Comparison of ENCODE assay signal across 8 cellular contexts in the genomic region with DNA sequence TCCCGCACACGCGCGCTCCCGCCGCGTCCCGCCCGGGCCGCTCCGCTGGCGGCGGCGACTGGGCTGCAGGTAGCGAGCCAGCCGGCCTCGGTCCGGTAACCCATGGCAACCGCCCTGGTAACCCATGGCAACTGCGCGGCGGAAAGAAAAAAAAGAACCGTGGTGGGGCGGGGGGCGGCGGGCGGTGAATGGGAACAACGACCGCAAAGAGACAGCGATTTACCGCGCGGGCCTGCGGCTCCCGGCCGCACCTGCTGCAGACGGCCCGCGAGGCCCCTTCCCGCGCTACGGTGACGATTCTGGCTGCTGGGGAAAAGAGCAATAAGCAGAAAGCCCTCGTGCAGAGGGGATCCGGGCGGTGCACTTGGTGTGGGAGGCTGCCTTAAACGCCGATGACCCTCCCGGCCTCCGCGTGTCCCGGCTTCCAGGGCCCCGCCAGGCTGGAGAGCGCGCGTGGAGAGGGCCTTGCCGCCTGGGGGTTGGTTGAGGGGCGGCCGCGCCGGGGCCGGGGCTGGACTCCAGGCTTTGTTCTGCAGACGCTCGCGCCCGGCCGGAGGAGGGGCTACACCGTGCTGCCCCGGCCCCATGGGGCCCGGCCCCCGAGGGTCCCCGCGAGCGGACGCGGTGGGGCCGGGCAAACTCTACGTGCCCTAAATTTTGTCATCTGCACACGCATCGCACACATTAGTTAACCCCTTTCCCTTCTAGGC.
A peak's percentile ranks its signal among the peaks of the same experiment; 100 is the strongest.
DNase-seq lines count a peak whose midpoint lies in the region; ATAC-seq and TF ChIP-seq lines count a peak whose summit lies in the region.

No MANE protein-coding gene starts in this region.

- no peaks in the 10 kb centered on the region for H3K79me2 ChIP-seq in mammary epithelial cell (ENCODE audit: insufficient read depth, low read length)

- H3K4me2 ChIP-seq in IMR-90 (ENCODE audit: low read depth, low read length) (no peak overlapping the region; the same call in 1 of the 2 replicates), mammary epithelial cell (ENCODE audit: insufficient read depth, low read depth, low read length) (peak overlapping the region; percentile 77)

- H4K8ac ChIP-seq in IMR-90 (ENCODE audit: low read depth in 2 of 2, low read length in 2 of 2) = no peak overlapping the region

- no peak overlapping the region for H2BK20ac ChIP-seq in IMR-90 (ENCODE audit: low read depth, low read length)

- H3K27me3 ChIP-seq in IMR-90 (ENCODE audit: control insufficient read depth, insufficient read depth, low read length) = peaks cover 41% of the 10 kb centered on the region
- H3K27me3 ChIP-seq in mammary epithelial cell (ENCODE audit: insufficient read depth, low read length) = peaks cover 2% of the 10 kb centered on the region
- no peaks in the 10 kb centered on the region for H3K27me3 ChIP-seq in right lobe of liver
- H3K27me3 ChIP-seq in SJCRH30 = 0 out of 2 replicates have a peak, but pooled peaks cover 8% of the 10 kb centered on the region

- H4K20me1 ChIP-seq in IMR-90 (ENCODE audit: insufficient read depth, low read length) (no peaks in the 10 kb centered on the region), mammary epithelial cell (ENCODE audit: insufficient read depth, low read length) (no peaks in the 10 kb centered on the region)

- H3K9me3 ChIP-seq in IMR-90 (ENCODE audit: control insufficient read depth, insufficient read depth, low read length) (peaks cover 3% of the 10 kb centered on the region; the same call in 1 of the 2 replicates), mammary epithelial cell (replicated peaks; ENCODE audit: insufficient read depth, low read length) (no peaks in the 10 kb centered on the region), right lobe of liver (no peaks in the 10 kb centered on the region), SJCRH30 (replicated peaks) (no peaks in the 10 kb centered on the region)

- no peaks in the 10 kb centered on the region for H3K79me1 ChIP-seq in IMR-90 (ENCODE audit: low read depth in 1 of 2, low read length in 2 of 2)

- CTCF ChIA-PET in IMR-90 (lab: Yijun Ruan, JAX) = interaction anchor here (1.2 kb wide), 1 partner anchor 484 kb away, joined by 3 read pairs; no protein-coding TSS in a partner anchor
- CTCF ChIA-PET in mammary epithelial cell (lab: Charles Lee; ENCODE audit: low non-redundant PET) = no interaction called here

- no peak overlapping the region for H2AK5ac ChIP-seq in IMR-90 (ENCODE audit: low read depth, low read length)

- H3K27ac ChIP-seq in IMR-90 (ENCODE audit: insufficient read depth, low read length) (no peak overlapping the region), mammary epithelial cell (ENCODE audit: insufficient read depth, low read depth, low read length) (no peak overlapping the region), right lobe of liver (peak overlapping the region in 2 of 3 donors; percentile 10 to 30), SJCRH30 (no peak overlapping the region)

- no peak overlapping the region for H3K18ac ChIP-seq in IMR-90 (ENCODE audit: low read depth, low read length)

- H2BK5ac ChIP-seq in IMR-90 (ENCODE audit: low read depth, low read length, poor library complexity, severe bottlenecking) = no peak overlapping the region

- intact Hi-C loops in IMR-90 (cut with micrococcal nuclease) (loop anchor here (10.0 kb wide), 1 partner anchor 488 kb away; the partner anchor contains the start of gene SKAP2), mammary epithelial cell (cut with micrococcal nuclease) (no loop called here), right lobe of liver (cut with DNase I) (loop anchor here in 1 of 2 donors (10.0 kb wide), 2 partner anchors 288 to 778 kb away; partner anchors contain the start of genes HOXA3 and HOXA7)

- BruUV-seq in IMR-90 (replicated peaks; lab: Mats Ljungman, UMichigan) (no TSS peak), mammary epithelial cell (replicated peaks; lab: Mats Ljungman, UMichigan) (no TSS peak)

- peak overlapping the region; percentile 76 for H2AFZ ChIP-seq in IMR-90 (replicated peaks; ENCODE audit: low read length, poor library complexity)
- peak overlapping the region; percentile 64 for H2AFZ ChIP-seq in mammary epithelial cell (ENCODE audit: low read depth, low read length)

- DNase-seq in DMS153 treated with DMSO at 0.1 percent for 48 hours (lab: John Stamatoyannopoulos, UW; ENCODE audit: unreplicated experiment) (peak; percentile 85), IMR-90 (no peak), SW480 (ENCODE audit: low spot score) (peak; percentile 86), mammary epithelial cell (no peak), right lobe of liver (peak; percentile 51 to 77 (median 64)), SJCRH30 (no peak)
- DNase-seq in stimulated activated CD8-positive, alpha-beta memory T cell treated with anti-CD3 and anti-CD28 coated beads, Interleukin-2, amount 100 ng/mL, for 48 hours (ENCODE audit: low read depth in 2 of 2) = peak; percentile 20 to 21

- H4K91ac ChIP-seq in IMR-90 (ENCODE audit: insufficient read depth, low read depth, low read length) = no peak overlapping the region

- H3K23ac ChIP-seq in IMR-90 (ENCODE audit: low read depth, low read length) = no peak overlapping the region

- 5% methylated on average over 32 of the region's 80 CpGs; no CpG with 5 or more reads in 1 of the 2 experiments for WGBS in IMR-90 (ENCODE audit: extremely low coverage in 2 of 2, insufficient read length in 1 of 2), 2 experiments
- 11% methylated on average over 5 of the region's 80 CpGs for WGBS in mammary epithelial cell (ENCODE audit: low coverage, missing lambda C conversion rate)
- 3% methylated on average over 26 of the region's 80 CpGs for WGBS in right lobe of liver (ENCODE audit: insufficient coverage, low coverage, low lambda C conversion rate, missing lambda C conversion rate)

- TF ChIP-seq CTCF in IMR-90 (conservative IDR thresholded peaks at IDR 0.05; ENCODE audit: low read depth, low read length) (no peak), mammary epithelial cell (conservative IDR thresholded peaks at IDR 0.05 in 1 of 2, IDR thresholded peaks at IDR 0.05 in 1 of 2; ENCODE audit: extremely low read depth in 1 of 2, insufficient read depth in 1 of 2, low read depth in 1 of 2, low read length in 2 of 2) (no peak), right lobe of liver (IDR thresholded peaks at IDR 0.05) (no peak)

- H3K9ac ChIP-seq in IMR-90 (ENCODE audit: low read depth, low read length) (no peak overlapping the region), mammary epithelial cell (ENCODE audit: insufficient read depth, low read length) (no peak overlapping the region)

- H2BK15ac ChIP-seq in IMR-90 (ENCODE audit: low read depth, low read length) = no peak overlapping the region

- no peaks in the 10 kb centered on the region for H3K36me3 ChIP-seq in IMR-90 (ENCODE audit: control insufficient read depth, insufficient read depth, low read length)
- H3K36me3 ChIP-seq in mammary epithelial cell (ENCODE audit: insufficient read depth, low read length) = no peaks in the 10 kb centered on the region
- H3K36me3 ChIP-seq in right lobe of liver = no peaks in the 10 kb centered on the region
- no peaks in the 10 kb centered on the region for H3K36me3 ChIP-seq in SJCRH30

- no peak overlapping the region for H2AK9ac ChIP-seq in IMR-90 (replicated peaks; ENCODE audit: low read depth, low read length, poor library complexity)

- H3K4me1 ChIP-seq in IMR-90 (ENCODE audit: control insufficient read depth, insufficient read depth, low read length) (no peaks in the 10 kb centered on the region), mammary epithelial cell (ENCODE audit: insufficient read depth, low read length) (peaks cover 13% of the 10 kb centered on the region), right lobe of liver (peaks cover 0 to 13% (median 0%) of the 10 kb centered on the region in 4 donors), SJCRH30 (no peaks in the 10 kb centered on the region)

- TF ChIP-seq RAD21 in IMR-90 (IDR thresholded peaks at IDR 0.05; ENCODE audit: low read length) = no peak

- dilution Hi-C loops in IMR-90 (cut with HindIII; ENCODE audit: low sequenced_read_pairs, unreplicated experiment) (no loop called here), mammary epithelial cell (cut with HindIII; ENCODE audit: low sequenced_read_pairs) (no loop called here)

- ATAC-seq in GM21526 (IDR thresholded peaks at IDR 0.05; ENCODE audit: low FRiP score, unreplicated experiment) (peak; percentile 36), IMR-90 (ENCODE audit: low read depth) (no peak), right lobe of liver (peak; percentile 54 to 78 (median 64))

- H3K4me3 ChIP-seq in IMR-90 (ENCODE audit: insufficient read depth, low read depth, low read length) (no peak overlapping the region), mammary epithelial cell (replicated peaks in 1 of 3; ENCODE audit: insufficient read depth in 1 of 3, low read depth in 2 of 3, low read length in 3 of 3) (peak overlapping the region; percentile 31 to 42 (median 39)), right lobe of liver (peak overlapping the region; percentile 32 to 51 (median 37)), SJCRH30 (no peak overlapping the region)

- no peak for TF ChIP-seq POLR2A in IMR-90 (IDR thresholded peaks at IDR 0.05; ENCODE audit: low read depth, low read length)
- TF ChIP-seq POLR2A in right lobe of liver (IDR thresholded peaks at IDR 0.05) = no peak

- no peak overlapping the region for H3K4ac ChIP-seq in IMR-90 (ENCODE audit: low read depth, low read length)

- no peak overlapping the region for H4K5ac ChIP-seq in IMR-90 (ENCODE audit: low read depth, low read length)

- no peak overlapping the region for H2BK120ac ChIP-seq in IMR-90 (ENCODE audit: low read depth, low read length)

- POLR2A ChIA-PET in IMR-90 (lab: Charles Lee; ENCODE audit: unreplicated experiment) = no interaction called here

- no peak overlapping the region for H3K14ac ChIP-seq in IMR-90 (replicated peaks; ENCODE audit: low read depth, low read length)

- no peak overlapping the region for H3K56ac ChIP-seq in IMR-90 (ENCODE audit: extremely low read depth, insufficient read depth, low read length)

- in situ Hi-C loops in IMR-90 (cut with MboI; ENCODE audit: low sequenced_read_pairs) = no loop called here
- in situ Hi-C loops in mammary epithelial cell (cut with MboI; ENCODE audit: low sequenced_read_pairs in 2 of 2) = loop anchor here in 1 of 2 donors (10.0 kb wide), 1 partner anchor 128 kb away; no protein-coding TSS in a partner anchor

- H3K9me1 ChIP-seq in IMR-90 (ENCODE audit: insufficient read depth, low read length) = no peaks in the 10 kb centered on the region; the same call in 1 of the 2 replicates

TF ChIP-seq in IMR-90, 13 proteins besides CTCF, POLR2A, EP300 and RAD21:
- no peak for TF ChIP-seq MAZ (IDR thresholded peaks at IDR 0.05; ENCODE audit: borderline replicate concordance, low read depth, low read length)
- TF ChIP-seq BHLHE40 (IDR thresholded peaks at IDR 0.05; ENCODE audit: low read depth, low read length) = no peak
- no peak for TF ChIP-seq CHD1 (IDR thresholded peaks at IDR 0.05; ENCODE audit: low read depth, low read length)
- TF ChIP-seq FOS (IDR thresholded peaks at IDR 0.05; ENCODE audit: low read depth, low read length) = no peak

Comparison
In these comparisons a context has a peak if more than half of its experiments do, and no peak if none do; other contexts are left out.
1. DNase-seq: peak in DMS153 treated with DMSO at 0.1 percent for 48 hours (single experiment), SW480 (single experiment), right lobe of liver (3 of 3) and stimulated activated CD8-positive, alpha-beta memory T cell treated with anti-CD3 and anti-CD28 coated beads, Interleukin-2, amount 100 ng/mL, for 48 hours (2 of 2); none in IMR-90 (single experiment), mammary epithelial cell (single experiment) and SJCRH30 (0 of 2).
2. H3K27ac ChIP-seq: peak in right lobe of liver (2 of 3); none in IMR-90 (single experiment), mammary epithelial cell (single experiment) and SJCRH30 (single experiment).
3. H3K4me3 ChIP-seq: peak in mammary epithelial cell (3 of 3) and right lobe of liver (3 of 3); none in IMR-90 (single experiment) and SJCRH30 (single experiment).